ENCODE assay signal across 8 cellular contexts in genomic region chr10:69045441-69046300, GRCh38. TPM values are rescaled to one million over a fixed set of nuclear protein-coding genes. Genes with fewer than 3 reads are reported as not detected.
DNase-seq lines count a peak whose midpoint lies in the region; ATAC-seq, FAIRE-seq and TF ChIP-seq lines count a peak whose summit lies in the region.

No MANE protein-coding gene starts in this region.

- dilution Hi-C loops in keratinocyte (cut with MboI; ENCODE audit: extremely low pct_ligation_motif_present, low sequenced_read_pairs): no loop called here

- no peaks in the 10 kb centered on the region for H4K20me1 ChIP-seq in keratinocyte (ENCODE audit: control insufficient read depth, extremely low read depth, insufficient read depth, low read length)

- H3K9ac ChIP-seq in keratinocyte (ENCODE audit: control insufficient read depth, extremely low read depth, insufficient read depth, low read length): peak overlapping the region; percentile 64

- H3K27ac ChIP-seq in keratinocyte (ENCODE audit: control insufficient read depth, insufficient read depth, low read length): peak overlapping the region; percentile 94

- no peaks in the 10 kb centered on the region for H3K9me1 ChIP-seq in keratinocyte (ENCODE audit: control insufficient read depth, extremely low read depth, insufficient read depth, low read length)

- ATAC-seq in GM19395 (IDR thresholded peaks at IDR 0.05; ENCODE audit: unreplicated experiment): peak; percentile 70
- ATAC-seq in HG03442 (IDR thresholded peaks at IDR 0.05; ENCODE audit: unreplicated experiment): peak; percentile 63
- no peak for ATAC-seq in omental fat pad (ENCODE audit: low FRiP score)

- peak; percentile 91 for DNase-seq in CD1c-positive myeloid dendritic cell (ENCODE audit: extremely low spot score)
- DNase-seq in activated CD4-positive, alpha-beta T cell treated with anti-CD3 and anti-CD28 coated beads, Interleukin-2, amount 50 U/mL, for 1 hour: peak; percentile 31
- peak; percentile 53 for DNase-seq in keratinocyte (ENCODE audit: low read depth, low spot score)
- DNase-seq in urothelium cell line (ENCODE audit: low spot score): no peak
- DNase-seq in GOT3 (lab: John Stamatoyannopoulos, UW): no peak
- DNase-seq in omental fat pad (ENCODE audit: low spot score): no peak

- no peaks in the 10 kb centered on the region for H3K9me3 ChIP-seq in keratinocyte (ENCODE audit: control insufficient read depth, low read depth, low read length)

- H3K4me1 ChIP-seq in keratinocyte (ENCODE audit: control insufficient read depth, extremely low read depth, insufficient read depth, low read length): peaks cover 22% of the 10 kb centered on the region

- TF ChIP-seq CTCF in keratinocyte (optimal IDR thresholded peaks at IDR 0.05 in 1 of 3, IDR thresholded peaks at IDR 0.05 in 1 of 3, conservative IDR thresholded peaks at IDR 0.05 in 1 of 3; ENCODE audit: extremely low read depth in 1 of 3, insufficient read depth in 2 of 3, low read length in 3 of 3) (no peak), omental fat pad (IDR thresholded peaks at IDR 0.05) (no peak)

- peak overlapping the region; percentile 89 for H2AFZ ChIP-seq in keratinocyte (ENCODE audit: control insufficient read depth, low read length)

- no peaks in the 10 kb centered on the region for H3K36me3 ChIP-seq in keratinocyte (ENCODE audit: control insufficient read depth in 2 of 2, extremely low read depth in 1 of 2, insufficient read depth in 2 of 2, low read length in 2 of 2)

- H3K27me3 ChIP-seq in keratinocyte (ENCODE audit: control insufficient read depth, extremely low read depth, insufficient read depth, low read length): no peaks in the 10 kb centered on the region

- H3K4me3 ChIP-seq in keratinocyte (ENCODE audit: control insufficient read depth in 2 of 3, extremely low read depth in 1 of 3, insufficient read depth in 2 of 3, low read depth in 1 of 3, low read length in 3 of 3): peak overlapping the region in 1 of 3 experiments; percentile 11

- H3K4me2 ChIP-seq in keratinocyte (ENCODE audit: control insufficient read depth, extremely low read depth, insufficient read depth, low read depth, low read length): peak overlapping the region; percentile 78

- FAIRE-seq in keratinocyte (lab: Jason Lieb, UNC): peak; percentile 94
- FAIRE-seq in urothelium cell line (lab: Jason Lieb, UNC): no peak

- no peaks in the 10 kb centered on the region for H3K79me2 ChIP-seq in keratinocyte (ENCODE audit: control insufficient read depth, insufficient read depth, low read length)

RNA-seq across cellular contexts. Expression of gene SRGN, which starts 42.2 kb away (rescaled TPM):
- polyA plus RNA-seq in keratinocyte: 2.1 to 3.2 TPM (median 2.7 TPM) in 3 replicates
- 0.74 TPM for polyA plus RNA-seq in keratinocyte (2011; ENCODE audit: low read depth)
- 1.8 and 2.0 TPM in 2 replicates for polyA plus RNA-seq in keratinocyte (2011; cell fraction: cytosol; rRNA removed)
- polyA plus RNA-seq in keratinocyte (2011; cell fraction: nucleus; rRNA removed): 2.8 and 3.7 TPM in 2 replicates
- 0.23 and 3.0 TPM in 2 replicates for polyA plus RNA-seq in keratinocyte (2012; ENCODE audit: low replicate concordance)
- 0.77 to 1.0 TPM in 2 of 3 replicates, not detected in the other for polyA minus RNA-seq in keratinocyte
- polyA minus RNA-seq in keratinocyte (2011; cell fraction: cytosol; rRNA and poly(A)+ RNA removed): 1.7 TPM
- 0.63 and 1.0 TPM in 2 replicates for polyA minus RNA-seq in keratinocyte (2011; cell fraction: nucleus; rRNA and poly(A)+ RNA removed)
- 100 to 1,000 TPM; 289 to 481 (median 419) TPM for total RNA-seq in omental fat pad

RNA-seq across cellular contexts. Expression of gene KIFBP, which starts 57.1 kb away (rescaled TPM):
- polyA plus RNA-seq in keratinocyte: 28.8 to 48.9 TPM (median 37.0 TPM) in 3 replicates
- polyA plus RNA-seq in keratinocyte (2011; ENCODE audit: low read depth): 23.4 TPM
- 29.4 and 58.2 TPM in 2 replicates for polyA plus RNA-seq in keratinocyte (2011; cell fraction: cytosol; rRNA removed)
- polyA plus RNA-seq in keratinocyte (2011; cell fraction: nucleus; rRNA removed): 47.3 and 65.4 TPM in 2 replicates
- 20.0 and 28.5 TPM in 2 replicates for polyA plus RNA-seq in keratinocyte (2012; ENCODE audit: low replicate concordance)
- polyA minus RNA-seq in keratinocyte: 9.0 to 34.7 TPM (median 17.7 TPM) in 3 replicates
- 29.9 TPM for polyA minus RNA-seq in keratinocyte (2011; cell fraction: cytosol; rRNA and poly(A)+ RNA removed)
- 19.7 and 31.9 TPM in 2 replicates for polyA minus RNA-seq in keratinocyte (2011; cell fraction: nucleus; rRNA and poly(A)+ RNA removed)
- 10 to 100 TPM; 25.0 to 36.4 (median 34.7) TPM for total RNA-seq in omental fat pad

Comparison
In these comparisons a context has a peak if more than half of its experiments do, and no peak if none do; other contexts are left out.
1. DNase-seq: peak in CD1c-positive myeloid dendritic cell (single experiment), activated CD4-positive, alpha-beta T cell treated with anti-CD3 and anti-CD28 coated beads, Interleukin-2, amount 50 U/mL, for 1 hour (single experiment) and keratinocyte (single experiment); none in urothelium cell line (single experiment), GOT3 (single experiment) and omental fat pad (single experiment).